Comparison of ENCODE assay signal across 10 cellular contexts in the genomic region with DNA sequence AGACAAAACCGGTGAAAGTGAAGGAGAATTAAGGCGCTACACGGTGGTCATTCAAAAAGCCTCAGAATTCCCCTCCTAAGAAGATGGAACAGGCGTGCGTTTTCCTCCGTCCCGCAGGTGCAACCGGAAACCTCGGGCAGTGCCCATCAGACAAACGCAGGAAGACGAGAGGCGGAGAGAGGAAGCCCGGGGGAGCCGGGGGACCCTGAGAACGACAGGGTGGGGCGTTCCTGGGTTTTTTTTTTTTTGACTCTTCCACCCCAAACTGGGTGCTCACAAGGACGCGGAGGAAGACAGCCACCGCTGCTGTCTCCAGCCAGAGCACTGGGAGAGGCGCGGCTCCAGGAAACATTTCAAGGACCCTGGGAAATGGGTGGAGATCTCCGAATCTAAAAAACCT. TPM values are rescaled to one million over a fixed set of nuclear protein-coding genes. Genes with fewer than 3 reads are reported as not detected.
DNase-seq lines count a peak whose midpoint lies in the region; ATAC-seq, FAIRE-seq and TF ChIP-seq lines count a peak whose summit lies in the region.
"Had no signal": no experiment of that assay in that cellular context is flagged by ENCODE, and none has a peak within 500 bp of the region (broad histone marks: within the 10 kb centered on the region; RNA-seq: fewer than 3 reads in every experiment).

No MANE protein-coding gene starts in this region.

- TF ChIP-seq POLR2A in breast epithelium (IDR thresholded peaks at IDR 0.05) (no peak), upper lobe of left lung (IDR thresholded peaks at IDR 0.05) (no peak)

- H3K4me1 Mint-ChIP-seq in MCF 10A (ENCODE audit: insufficient read depth, unreplicated experiment), result no peaks in the 10 kb centered on the region
- no peaks in the 10 kb centered on the region for H3K4me1 Mint-ChIP-seq in astrocyte (ENCODE audit: low read depth, unreplicated experiment)
- H3K4me1 Mint-ChIP-seq in mesothelial cell of epicardium, result peaks cover 12% of the 10 kb centered on the region

- no peak for TF ChIP-seq EP300 in upper lobe of left lung (IDR thresholded peaks at IDR 0.05)

- TF ChIP-seq CTCF in breast epithelium (IDR thresholded peaks at IDR 0.05) (no peak), MCF 10A (IDR thresholded peaks at IDR 0.05; ENCODE audit: unreplicated experiment) (no peak), astrocyte (IDR thresholded peaks at IDR 0.05; ENCODE audit: insufficient read depth, low read depth, low read length) (no peak), mesothelial cell of epicardium (IDR thresholded peaks at IDR 0.05; ENCODE audit: unreplicated experiment) (no peak), upper lobe of left lung (IDR thresholded peaks at IDR 0.05) (no peak)

- H3K4me3 Mint-ChIP-seq in MCF 10A (ENCODE audit: unreplicated experiment) (no peak overlapping the region), astrocyte (ENCODE audit: unreplicated experiment) (peak overlapping the region; percentile 67), mesothelial cell of epicardium (peak overlapping the region; percentile 73)

- H3K27me3 ChIP-seq in breast epithelium (peaks cover 0 to under 1% of the 10 kb centered on the region in 2 donors), astrocyte (ENCODE audit: insufficient read depth, low read length) (peaks cover 12% of the 10 kb centered on the region), upper lobe of left lung (peaks cover 0 to 3% (median 0%) of the 10 kb centered on the region in 4 donors)

- no peaks in the 10 kb centered on the region for H3K79me2 ChIP-seq in astrocyte (ENCODE audit: insufficient read depth, low read length)

- POLR2A ChIA-PET in MCF 10A (lab: Yijun Ruan, JAX), result no interaction called here

- H3K4me3 ChIP-seq in breast epithelium, result peak overlapping the region in 2 of 3 donors; percentile 51 to 65
- H3K4me3 ChIP-seq in astrocyte (ENCODE audit: insufficient read depth, low read depth, low read length), result no peak overlapping the region
- H3K4me3 ChIP-seq in upper lobe of left lung, result peak overlapping the region in 3 of 4 donors; percentile 44 to 55 (median 50)

- BruUV-seq in MCF 10A (replicated peaks; lab: Mats Ljungman, UMichigan), result no TSS peak

- H3K27ac ChIP-seq in breast epithelium (no peak overlapping the region), astrocyte (ENCODE audit: low read depth, low read length) (no peak overlapping the region), upper lobe of left lung (peak overlapping the region; percentile 60 to 75 (median 70))
- H3K27ac ChIP-seq: C4-2B, SJSA1 had no signal

- H3K27me3 Mint-ChIP-seq in MCF 10A (ENCODE audit: insufficient read depth, unreplicated experiment) (peaks cover 60% of the 10 kb centered on the region), astrocyte (ENCODE audit: low read depth, unreplicated experiment) (peaks cover 18% of the 10 kb centered on the region), mesothelial cell of epicardium (ENCODE audit: low read depth) (peaks cover 31% of the 10 kb centered on the region)

- H3K36me3 ChIP-seq in breast epithelium, result no peaks in the 10 kb centered on the region
- no peaks in the 10 kb centered on the region for H3K36me3 ChIP-seq in astrocyte (ENCODE audit: insufficient read depth, low read length)
- no peaks in the 10 kb centered on the region for H3K36me3 ChIP-seq in upper lobe of left lung
- H3K36me3 ChIP-seq: SJSA1 had no signal

- H3K36me3 Mint-ChIP-seq in MCF 10A (ENCODE audit: insufficient read depth, unreplicated experiment), result no peaks in the 10 kb centered on the region
- peaks cover 2% of the 10 kb centered on the region for H3K36me3 Mint-ChIP-seq in astrocyte (ENCODE audit: low read depth, unreplicated experiment)
- H3K36me3 Mint-ChIP-seq in mesothelial cell of epicardium, result no peaks in the 10 kb centered on the region

- no peaks in the 10 kb centered on the region for H3K9me3 Mint-ChIP-seq in MCF 10A (ENCODE audit: unreplicated experiment)
- H3K9me3 Mint-ChIP-seq in astrocyte (ENCODE audit: unreplicated experiment), result peaks cover 3% of the 10 kb centered on the region
- peaks cover 9% of the 10 kb centered on the region for H3K9me3 Mint-ChIP-seq in mesothelial cell of epicardium

- peak overlapping the region; percentile 46 for H3K9ac ChIP-seq in astrocyte (ENCODE audit: low read length)

- ATAC-seq in upper lobe of left lung (ENCODE audit: low FRiP score in 2 of 2) (peak in 1 of 2 donors; percentile 17), HG02610 (IDR thresholded peaks at IDR 0.05; ENCODE audit: unreplicated experiment) (no peak)

- H3K9me3 ChIP-seq in breast epithelium, result peaks cover 0 to 3% of the 10 kb centered on the region in 2 donors
- H3K9me3 ChIP-seq in astrocyte (ENCODE audit: insufficient read depth, low read depth, low read length), result no peaks in the 10 kb centered on the region
- no peaks in the 10 kb centered on the region for H3K9me3 ChIP-seq in upper lobe of left lung
- H3K9me3 ChIP-seq: SJSA1 had no signal

- no peak for FAIRE-seq in astrocyte (lab: Jason Lieb, UNC)
- no peak for FAIRE-seq in HTR-8/SVneo (lab: Jason Lieb, UNC)

- intact Hi-C loops in breast epithelium (cut with DNase I; ENCODE audit: low total_unique reads), result no loop called here
- intact Hi-C loops in MCF 10A (cut with micrococcal nuclease), result loop anchor here (10.0 kb wide), 1 partner anchor 136 kb away; no protein-coding TSS in a partner anchor

- no peaks in the 10 kb centered on the region for H3K4me1 ChIP-seq in breast epithelium
- peaks cover 10% of the 10 kb centered on the region for H3K4me1 ChIP-seq in astrocyte (ENCODE audit: insufficient read depth, low read length)
- H3K4me1 ChIP-seq in upper lobe of left lung, result peaks cover 20 to 25% (median 20%) of the 10 kb centered on the region in 4 donors

- CTCF ChIA-PET in MCF 10A (lab: Yijun Ruan, JAX), result interaction anchor here (2.3 kb wide), 1 partner anchor 9 kb away, joined by 11 read pairs; no protein-coding TSS in a partner anchor

- H2AFZ ChIP-seq in astrocyte (ENCODE audit: low read depth, low read length), result peak overlapping the region; percentile 91

- peak overlapping the region; percentile 89 for H3K4me2 ChIP-seq in astrocyte (ENCODE audit: low read length)

- DNase-seq in breast epithelium (ENCODE audit: low spot score in 2 of 2) (no peak), MCF 10A (ENCODE audit: unreplicated experiment) (no peak), astrocyte (ENCODE audit: low read depth) (no peak), mesothelial cell of epicardium (ENCODE audit: low spot score in 2 of 2, unreplicated experiment in 2 of 2) (no peak), upper lobe of left lung (no peak), Ammon's horn (ENCODE audit: low spot score) (no peak), HTR-8/SVneo (ENCODE audit: insufficient read length, low spot score) (no peak)

- H3K27ac Mint-ChIP-seq in MCF 10A (ENCODE audit: low read depth, unreplicated experiment), result no peak overlapping the region
- no peak overlapping the region for H3K27ac Mint-ChIP-seq in astrocyte (ENCODE audit: unreplicated experiment)
- no peak overlapping the region for H3K27ac Mint-ChIP-seq in mesothelial cell of epicardium

- WGBS in upper lobe of left lung, 2 donors, result 1 to 2% methylated on average over 22 of the region's 22 CpGs

- H4K20me1 ChIP-seq in astrocyte (ENCODE audit: insufficient read depth, low read length), result no peaks in the 10 kb centered on the region

RNA-seq across cellular contexts. Expression of gene TTLL2, which starts 25.4 kb away (rescaled TPM):
- total RNA-seq in breast epithelium (not detected), MCF 10A (2022) (not detected in 2 replicates), astrocyte (not detected in 2 replicates), mesothelial cell of epicardium (not detected in 3 replicates), upper lobe of left lung (not detected)
- total RNA-seq: SJSA1 had no signal

RNA-seq across cellular contexts. Expression of gene UNC93A, which starts 59.2 kb away (rescaled TPM):
- total RNA-seq in breast epithelium (not detected), MCF 10A (2022) (not detected in 2 replicates), astrocyte (not detected in 2 replicates), mesothelial cell of epicardium (not detected in 3 replicates), upper lobe of left lung (not detected)
- total RNA-seq: SJSA1 had no signal

Comparison
In these comparisons a context has a peak if more than half of its experiments do, and no peak if none do; other contexts are left out.
1. H3K27ac ChIP-seq: peak in upper lobe of left lung (4 of 4); none in breast epithelium (0 of 2) and astrocyte (single experiment).